29 cellular contexts compared by ENCODE assay signal in the genomic region with DNA sequence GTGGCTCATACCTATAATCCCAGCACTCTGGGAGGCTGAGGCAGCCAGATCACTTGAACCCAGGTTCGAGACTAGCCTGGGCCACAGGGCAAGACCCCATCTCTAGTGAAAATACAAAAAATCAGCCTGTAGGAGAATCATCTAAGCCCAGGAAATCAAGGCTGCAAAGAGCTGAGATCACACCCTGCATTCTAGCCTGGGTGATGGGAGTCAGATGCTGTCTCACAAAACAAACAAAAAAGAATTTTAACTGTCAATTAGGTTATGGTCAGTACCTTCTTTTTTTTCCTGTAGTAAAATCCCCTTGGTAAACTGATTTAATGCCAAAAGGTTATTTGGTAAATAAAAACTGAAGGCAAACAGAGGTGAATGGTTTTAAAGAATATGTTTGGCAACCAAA.
"Had no signal": no experiment of that assay in that cellular context is flagged by ENCODE, and none has a peak within 500 bp of the region (broad histone marks: within the 10 kb centered on the region; RNA-seq: fewer than 3 reads in every experiment).

No MANE protein-coding gene starts in this region.

- H3K4me3 ChIP-seq: ascending aorta, breast epithelium, cardiac muscle cell, colonic mucosa, esophagus squamous epithelium, gastroesophageal sphincter, heart right ventricle, hepatocyte had no signal

- DNase-seq: activated CD4-positive, alpha-beta memory T cell treated with anti-CD3 and anti-CD28 coated beads, Interleukin-2, amount 10 ng/mL, durations not matched to agents 7 days and 5 days; activated CD4-positive, alpha-beta T cell treated with anti-CD3 and anti-CD28 coated beads for 1 hour; activated CD4-positive, alpha-beta T cell treated with anti-CD3 and anti-CD28 coated beads for 4 hours; activated CD4-positive, alpha-beta T cell treated with anti-CD3 and anti-CD28 coated beads, Interleukin-2, amount 10 ng/mL, durations not matched to agents 7 days and 5 days; activated CD4-positive, alpha-beta T cell treated with anti-CD3 and anti-CD28 coated beads, Interleukin-2, amount 50 U/mL, for 4 hours; activated CD8-positive, alpha-beta memory T cell treated with anti-CD3 and anti-CD28 coated beads, Interleukin-2, amount 50 U/mL, for 48 hours; activated gamma-delta T cell; activated naive CD4-positive, alpha-beta T cell; activated naive CD4-positive, alpha-beta T cell treated with anti-CD3 and anti-CD28 coated beads, Interleukin-2, amount 10 ng/mL, durations not matched to agents 7 days and 5 days; activated naive CD8-positive, alpha-beta T cell treated with anti-CD3 and anti-CD28 coated beads, Interleukin-2, amount 10 ng/mL, durations not matched to agents 7 days and 5 days; activated T-cell treated with anti-CD3 and anti-CD28 coated beads for 4 hours; activated T-cell treated with anti-CD3 and anti-CD28 coated beads, Interleukin-2, amount 50 U/mL, for 24 hours; activated T-cell treated with anti-CD3 and anti-CD28 coated beads, Interleukin-2, amount 50 U/mL, for 72 hours; central memory CD4-positive, alpha-beta T cell; cerebellar nuclear complex; colonic mucosa; effector CD8-positive, alpha-beta T cell; esophagus squamous epithelium; foreskin melanocyte; heart right ventricle; T1000 had no signal

- H3K27ac ChIP-seq: ascending aorta, breast epithelium, cardiac muscle cell, colonic mucosa, epithelial cell of prostate, esophagus squamous epithelium, gastroesophageal sphincter, heart right ventricle, hepatocyte had no signal

- ATAC-seq: activated naive CD4-positive, alpha-beta T cell treated with anti-CD3 and anti-CD28 coated beads, Interleukin-2, amount 50 U/mL, for 72 hours; activated T-cell treated with anti-CD3 and anti-CD28 coated beads, Interleukin-2, amount 50 U/mL, for 72 hours; gastroesophageal sphincter; heart right ventricle; WTC11 had no signal
